In genomic region chr12:130989391-130989790, GRCh38 we compare ENCODE assay signal across 24 cellular contexts. TPM values are rescaled to one million over a fixed set of nuclear protein-coding genes. Genes with fewer than 3 reads are reported as not detected.
"Had no signal": no experiment of that assay in that cellular context is flagged by ENCODE, and none has a peak within 500 bp of the region (broad histone marks: within the 10 kb centered on the region; RNA-seq: fewer than 3 reads in every experiment).

No MANE protein-coding gene starts in this region.

- H3K36me3 ChIP-seq: breast epithelium, ovary, vagina had no signal

- H3K4me1 ChIP-seq: breast epithelium, esophagus squamous epithelium, vagina had no signal

- FAIRE-seq: endometrium, frontal cortex, kidney had no signal

- H3K4me2 ChIP-seq: smooth muscle cell had no signal

- H3K27me3 ChIP-seq: ovary, vagina had no signal

- H3K4me3 ChIP-seq: breast epithelium, esophagus squamous epithelium, lower lobe of right lung, ovary, smooth muscle cell, vagina had no signal

- ATAC-seq: activated CD4-positive, alpha-beta T cell treated with anti-CD3 and anti-CD28 coated beads for 36 hours; activated naive CD8-positive, alpha-beta T cell treated with anti-CD3 and anti-CD28 coated beads, Interleukin-2, amount 50 U/mL, for 24 hours; lower lobe of right lung had no signal

- H3K27ac ChIP-seq: breast epithelium, epithelial cell of prostate, lower lobe of right lung, ovary, vagina had no signal

- DNase-seq: activated CD4-positive, alpha-beta T cell treated with anti-CD3 and anti-CD28 coated beads for 36 hours; activated CD4-positive, alpha-beta T cell treated with anti-CD3 and anti-CD28 coated beads, Interleukin-2, amount 50 U/mL, for 4 hours; activated CD4-positive, CD25-positive, alpha-beta regulatory T cell; activated CD8-positive, alpha-beta memory T cell treated with anti-CD3 and anti-CD28 coated beads for 24 hours; activated naive CD8-positive, alpha-beta T cell treated with anti-CD3 and anti-CD28 coated beads, Interleukin-2, amount 50 U/mL, for 24 hours; amygdala; dermis blood vessel endothelial cell; effector CD4-positive, alpha-beta T cell; esophagus squamous epithelium; hippocampal formation; kidney; lower lobe of right lung; mesenchymal stem cell; ovary; stimulated activated CD4-positive, alpha-beta T cell treated with anti-CD3 and anti-CD28 coated beads, Interleukin-15, amount 100 ng/mL, for 24 hours; stimulated activated CD4-positive, alpha-beta T cell treated with anti-CD3 and anti-CD28 coated beads, Interleukin-2, amount 100 ng/mL, for 24 hours; stimulated activated naive CD4-positive, alpha-beta T cell treated with Interleukin-2 at 50 U/mL for 16 hours; trophoblast cell had no signal

- H3K9me3 ChIP-seq: breast epithelium, esophagus squamous epithelium, lower lobe of right lung, ovary, vagina had no signal

RNA-seq across cellular contexts. Expression of gene ADGRD1, which starts 35.7 kb away (rescaled TPM):
- total RNA-seq: smooth muscle cell had no signal
